ENCODE assay signal across 1 cellular context in the genomic region with DNA sequence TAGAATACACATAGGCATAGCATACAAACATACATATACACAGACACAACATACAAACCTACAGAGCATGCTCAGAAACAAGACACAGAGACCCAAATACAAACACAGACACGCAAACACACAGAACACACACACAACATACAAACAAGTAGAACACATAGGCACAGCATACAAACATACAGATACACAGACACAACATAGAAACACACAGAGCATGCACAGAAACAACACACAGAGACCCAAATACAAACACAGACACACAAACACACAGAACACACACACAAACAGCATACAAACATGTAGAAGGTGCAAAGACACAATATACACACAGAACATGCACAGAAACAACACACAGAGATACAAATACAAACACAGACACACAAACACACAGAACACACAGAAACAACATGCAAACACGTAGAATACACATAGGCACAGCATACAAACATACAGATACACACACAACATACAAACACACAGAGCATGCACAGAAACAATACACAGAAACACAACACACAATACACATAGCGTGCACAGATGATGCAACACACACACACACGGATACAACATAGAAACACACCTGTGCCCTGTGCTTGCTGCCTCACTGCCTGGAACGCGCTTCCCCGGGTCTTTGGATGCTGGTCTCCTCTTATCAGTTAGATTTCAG.
TF ChIP-seq lines count a peak whose summit lies in the region.

No MANE protein-coding gene starts in this region.

TF ChIP-seq in HepG2, 621 proteins besides CTCF, POLR2A, EP300 and RAD21 (continued from another document):
- TF ChIP-seq, protein P1, sequence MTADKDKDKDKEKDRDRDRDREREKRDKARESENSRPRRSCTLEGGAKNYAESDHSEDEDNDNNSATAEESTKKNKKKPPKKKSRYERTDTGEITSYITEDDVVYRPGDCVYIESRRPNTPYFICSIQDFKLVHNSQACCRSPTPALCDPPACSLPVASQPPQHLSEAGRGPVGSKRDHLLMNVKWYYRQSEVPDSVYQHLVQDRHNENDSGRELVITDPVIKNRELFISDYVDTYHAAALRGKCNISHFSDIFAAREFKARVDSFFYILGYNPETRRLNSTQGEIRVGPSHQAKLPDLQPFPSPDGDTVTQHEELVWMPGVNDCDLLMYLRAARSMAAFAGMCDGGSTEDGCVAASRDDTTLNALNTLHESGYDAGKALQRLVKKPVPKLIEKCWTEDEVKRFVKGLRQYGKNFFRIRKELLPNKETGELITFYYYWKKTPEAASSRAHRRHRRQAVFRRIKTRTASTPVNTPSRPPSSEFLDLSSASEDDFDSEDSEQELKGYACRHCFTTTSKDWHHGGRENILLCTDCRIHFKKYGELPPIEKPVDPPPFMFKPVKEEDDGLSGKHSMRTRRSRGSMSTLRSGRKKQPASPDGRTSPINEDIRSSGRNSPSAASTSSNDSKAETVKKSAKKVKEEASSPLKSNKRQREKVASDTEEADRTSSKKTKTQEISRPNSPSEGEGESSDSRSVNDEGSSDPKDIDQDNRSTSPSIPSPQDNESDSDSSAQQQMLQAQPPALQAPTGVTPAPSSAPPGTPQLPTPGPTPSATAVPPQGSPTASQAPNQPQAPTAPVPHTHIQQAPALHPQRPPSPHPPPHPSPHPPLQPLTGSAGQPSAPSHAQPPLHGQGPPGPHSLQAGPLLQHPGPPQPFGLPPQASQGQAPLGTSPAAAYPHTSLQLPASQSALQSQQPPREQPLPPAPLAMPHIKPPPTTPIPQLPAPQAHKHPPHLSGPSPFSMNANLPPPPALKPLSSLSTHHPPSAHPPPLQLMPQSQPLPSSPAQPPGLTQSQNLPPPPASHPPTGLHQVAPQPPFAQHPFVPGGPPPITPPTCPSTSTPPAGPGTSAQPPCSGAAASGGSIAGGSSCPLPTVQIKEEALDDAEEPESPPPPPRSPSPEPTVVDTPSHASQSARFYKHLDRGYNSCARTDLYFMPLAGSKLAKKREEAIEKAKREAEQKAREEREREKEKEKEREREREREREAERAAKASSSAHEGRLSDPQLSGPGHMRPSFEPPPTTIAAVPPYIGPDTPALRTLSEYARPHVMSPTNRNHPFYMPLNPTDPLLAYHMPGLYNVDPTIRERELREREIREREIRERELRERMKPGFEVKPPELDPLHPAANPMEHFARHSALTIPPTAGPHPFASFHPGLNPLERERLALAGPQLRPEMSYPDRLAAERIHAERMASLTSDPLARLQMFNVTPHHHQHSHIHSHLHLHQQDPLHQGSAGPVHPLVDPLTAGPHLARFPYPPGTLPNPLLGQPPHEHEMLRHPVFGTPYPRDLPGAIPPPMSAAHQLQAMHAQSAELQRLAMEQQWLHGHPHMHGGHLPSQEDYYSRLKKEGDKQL (CRISPR knock-in tag; IDR thresholded peaks at IDR 0.05; ENCODE audit: low read depth): no peak
- TF ChIP-seq ZNF263 (CRISPR knock-in tag; IDR thresholded peaks at IDR 0.05) (no peak), JUNB (CRISPR knock-in tag; IDR thresholded peaks at IDR 0.05; ENCODE audit: borderline replicate concordance) (no peak), ZNF646 (CRISPR knock-in tag; IDR thresholded peaks at IDR 0.05) (no peak), SP1 (IDR thresholded peaks at IDR 0.05) (0 out of 2 replicates have a peak, but pooled peaks have one; percentile 6), SP1 (CRISPR knock-in tag; IDR thresholded peaks at IDR 0.05) (no peak), ARNT (IDR thresholded peaks at IDR 0.05) (0 out of 2 replicates have a peak, but pooled peaks have one; percentile 64), ZNF691 (CRISPR knock-in tag; IDR thresholded peaks at IDR 0.05; ENCODE audit: borderline replicate concordance, low read depth) (no peak), PHF5A (CRISPR knock-in tag; IDR thresholded peaks at IDR 0.05; ENCODE audit: low read depth, unreplicated experiment) (no peak), MBD4 (IDR thresholded peaks at IDR 0.05; ENCODE audit: borderline replicate concordance, low read length) (no peak), ZSCAN22 (CRISPR knock-in tag; IDR thresholded peaks at IDR 0.05) (no peak), ZBTB38 (CRISPR knock-in tag; IDR thresholded peaks at IDR 0.05) (no peak), FOXA1 (IDR thresholded peaks at IDR 0.05) (peak; percentile 35; the same call in 1 of the 2 replicates), FOXA1 (CRISPR knock-in tag; IDR thresholded peaks at IDR 0.05) (no peak), SALL1 (CRISPR knock-in tag; IDR thresholded peaks at IDR 0.05) (no peak), CBX5 (CRISPR knock-in tag; IDR thresholded peaks at IDR 0.05; ENCODE audit: borderline replicate concordance) (no peak), ZSCAN31 (CRISPR knock-in tag; IDR thresholded peaks at IDR 0.05; ENCODE audit: low read depth) (no peak), HMGXB4 (CRISPR knock-in tag; IDR thresholded peaks at IDR 0.05; ENCODE audit: borderline replicate concordance in 1 of 2, low read depth in 1 of 2) (no peak), ZNF136 (CRISPR knock-in tag; IDR thresholded peaks at IDR 0.05; ENCODE audit: low read depth) (no peak), NFKBIZ (CRISPR knock-in tag; IDR thresholded peaks at IDR 0.05) (no peak), HNRNPLL (IDR thresholded peaks at IDR 0.05; ENCODE audit: low read depth, low read length, poor library complexity, severe bottlenecking) (no peak), ATF7 (IDR thresholded peaks at IDR 0.05) (peak; percentile 61), ATF7 (CRISPR knock-in tag; IDR thresholded peaks at IDR 0.05) (no peak), HNRNPL (IDR thresholded peaks at IDR 0.05; ENCODE audit: low read depth, low read length) (no peak), ZNF431 (CRISPR knock-in tag; IDR thresholded peaks at IDR 0.05; ENCODE audit: borderline replicate concordance, low read depth) (no peak), KDM5A (IDR thresholded peaks at IDR 0.05; ENCODE audit: borderline replicate concordance, low read length) (no peak), DR1 (CRISPR knock-in tag; IDR thresholded peaks at IDR 0.05) (no peak), RFXANK (CRISPR knock-in tag; IDR thresholded peaks at IDR 0.05) (no peak), ZXDC (CRISPR knock-in tag; IDR thresholded peaks at IDR 0.05) (no peak)
- TF ChIP-seq, protein P2, sequence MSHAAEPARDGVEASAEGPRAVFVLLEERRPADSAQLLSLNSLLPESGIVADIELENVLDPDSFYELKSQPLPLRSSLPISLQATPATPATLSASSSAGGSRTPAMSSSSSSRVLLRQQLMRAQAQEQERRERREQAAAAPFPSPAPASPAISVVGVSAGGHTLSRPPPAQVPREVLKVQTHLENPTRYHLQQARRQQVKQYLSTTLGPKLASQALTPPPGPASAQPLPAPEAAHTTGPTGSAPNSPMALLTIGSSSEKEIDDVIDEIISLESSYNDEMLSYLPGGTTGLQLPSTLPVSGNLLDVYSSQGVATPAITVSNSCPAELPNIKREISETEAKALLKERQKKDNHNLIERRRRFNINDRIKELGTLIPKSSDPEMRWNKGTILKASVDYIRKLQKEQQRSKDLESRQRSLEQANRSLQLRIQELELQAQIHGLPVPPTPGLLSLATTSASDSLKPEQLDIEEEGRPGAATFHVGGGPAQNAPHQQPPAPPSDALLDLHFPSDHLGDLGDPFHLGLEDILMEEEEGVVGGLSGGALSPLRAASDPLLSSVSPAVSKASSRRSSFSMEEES (CRISPR knock-in tag; IDR thresholded peaks at IDR 0.05): no peak
